ENCODE assay signal across 25 cellular contexts in the genomic region with DNA sequence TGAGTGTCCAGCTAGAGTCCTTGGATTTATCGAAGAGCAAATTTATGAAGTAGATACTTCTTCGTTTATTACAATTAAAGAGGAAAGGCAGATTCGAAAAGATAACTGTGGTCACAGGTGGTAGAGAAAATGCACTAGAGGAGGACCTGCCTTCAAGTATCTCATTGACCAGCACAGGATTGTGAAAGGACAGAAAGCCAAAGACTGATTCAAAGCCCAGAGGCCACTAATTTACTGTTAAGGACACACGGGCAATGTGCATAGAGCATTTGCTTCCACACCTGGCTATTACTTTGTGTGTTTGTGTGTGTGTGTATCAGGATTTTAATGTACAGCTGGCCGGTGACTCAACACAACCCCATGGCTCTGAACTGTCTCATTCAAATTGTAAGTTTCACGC.
"Had no signal": no experiment of that assay in that cellular context is flagged by ENCODE, and none has a peak within 500 bp of the region (broad histone marks: within the 10 kb centered on the region; RNA-seq: fewer than 3 reads in every experiment).

No MANE protein-coding gene starts in this region.

- H3K27ac ChIP-seq: KMS-11 had no signal

- H3K4me2 ChIP-seq: KMS-11 had no signal

- DNase-seq: activated CD4-positive, alpha-beta T cell treated with anti-CD3 and anti-CD28 coated beads, Interleukin-2, amount 10 ng/mL, durations not matched to agents 24 days and 14 days; activated CD4-positive, alpha-beta T cell treated with anti-CD3 and anti-CD28 coated beads, Interleukin-2, amount 50 U/mL, for 48 hours; activated CD4-positive, CD25-positive, alpha-beta regulatory T cell treated with anti-CD3 and anti-CD28 coated beads, Interleukin-2, amount 50 U/mL, for 72 hours; activated CD8-positive, alpha-beta memory T cell treated with anti-CD3 and anti-CD28 coated beads, Interleukin-2, amount 10 ng/mL, durations not matched to agents 7 days and 5 days; activated effector memory CD4-positive, alpha-beta T cell treated with anti-CD3 and anti-CD28 coated beads, Interleukin-2, amount 50 U/mL, for 16 hours; activated naive CD4-positive, alpha-beta T cell treated with Interleukin-2 at 50 U/mL for 16 hours; activated T-cell treated with anti-CD3 and anti-CD28 coated beads, Interleukin-2, amount 50 U/mL, for 24 hours; amygdala; MV-4-11; NCI-H1092 treated with DMSO at 0.1 percent for 48 hours; NCI-H1436 treated with DMSO at 0.1 percent for 48 hours; NCI-H187 treated with DMSO at 0.1 percent for 48 hours; NCI-H2081 treated with DMSO at 0.1 percent for 48 hours; NCI-H446 treated with DMSO at 0.1 percent for 48 hours; NCI-H524 treated with DMSO at 0.1 percent for 48 hours; NCI-H774; PC-3; SHP77 treated with DMSO at 0.1 percent for 48 hours had no signal

- H3K9ac ChIP-seq: KMS-11 had no signal

- H3K27ac Mint-ChIP-seq: activated CD4-positive, alpha-beta T cell treated with anti-CD3 and anti-CD28 coated beads, Interleukin-2, amount 10 ng/mL, durations not matched to agents 24 days and 14 days; activated CD8-positive, alpha-beta memory T cell treated with anti-CD3 and anti-CD28 coated beads, Interleukin-2, amount 10 ng/mL, durations not matched to agents 7 days and 5 days; activated naive CD8-positive, alpha-beta T cell; activated T-cell treated with anti-CD3 and anti-CD28 coated beads, Interleukin-2, amount 50 U/mL, for 24 hours; activated T-helper 1 cell treated with anti-CD3 and anti-CD28 coated beads, Interleukin-12 subunit alpha, Interleukin-12 subunit beta, Interleukin-2, Interleukin-4 antibody, amounts not matched to agents 30 ng/mL and 10 ng/mL and 1 ng/mL, durations not matched to agents 14 hours and 24 hours and 36 hours; T-helper 1 cell treated with Interleukin-12 subunit alpha and Interleukin-12 subunit beta and Interleukin-4 antibody, amounts not matched to agents 30 μg/mL and 1 μg/mL, for 36 hours had no signal

- H3K27me3 Mint-ChIP-seq: brain had no signal

- ATAC-seq: activated CD8-positive, alpha-beta memory T cell treated with anti-CD3 and anti-CD28 coated beads, Interleukin-2, amount 10 ng/mL, durations not matched to agents 7 days and 5 days; PC-3 had no signal

- H3K4me3 Mint-ChIP-seq: activated CD4-positive, alpha-beta T cell treated with anti-CD3 and anti-CD28 coated beads, Interleukin-2, amount 10 ng/mL, durations not matched to agents 24 days and 14 days; activated CD8-positive, alpha-beta memory T cell treated with anti-CD3 and anti-CD28 coated beads, Interleukin-2, amount 10 ng/mL, durations not matched to agents 7 days and 5 days; activated naive CD8-positive, alpha-beta T cell; activated T-cell treated with anti-CD3 and anti-CD28 coated beads, Interleukin-2, amount 50 U/mL, for 24 hours; activated T-helper 1 cell treated with anti-CD3 and anti-CD28 coated beads, Interleukin-12 subunit alpha, Interleukin-12 subunit beta, Interleukin-2, Interleukin-4 antibody, amounts not matched to agents 30 ng/mL and 10 ng/mL and 1 ng/mL, durations not matched to agents 14 hours and 24 hours and 36 hours; brain; central memory CD8-positive, alpha-beta T cell; T-helper 1 cell treated with Interleukin-12 subunit alpha and Interleukin-12 subunit beta and Interleukin-4 antibody, amounts not matched to agents 30 μg/mL and 1 μg/mL, for 36 hours had no signal

- FAIRE-seq: astrocyte had no signal

- H3K4me1 Mint-ChIP-seq: brain had no signal

- H3K36me3 Mint-ChIP-seq: activated CD8-positive, alpha-beta memory T cell treated with anti-CD3 and anti-CD28 coated beads, Interleukin-2, amount 10 ng/mL, durations not matched to agents 7 days and 5 days; activated naive CD8-positive, alpha-beta T cell had no signal

- H3K9me3 Mint-ChIP-seq: activated CD4-positive, alpha-beta T cell treated with anti-CD3 and anti-CD28 coated beads, Interleukin-2, amount 10 ng/mL, durations not matched to agents 24 days and 14 days; activated T-cell treated with anti-CD3 and anti-CD28 coated beads, Interleukin-2, amount 50 U/mL, for 24 hours; activated T-helper 1 cell treated with anti-CD3 and anti-CD28 coated beads, Interleukin-12 subunit alpha, Interleukin-12 subunit beta, Interleukin-2, Interleukin-4 antibody, amounts not matched to agents 30 ng/mL and 10 ng/mL and 1 ng/mL, durations not matched to agents 14 hours and 24 hours and 36 hours; brain; central memory CD8-positive, alpha-beta T cell; T-helper 1 cell treated with Interleukin-12 subunit alpha and Interleukin-12 subunit beta and Interleukin-4 antibody, amounts not matched to agents 30 μg/mL and 1 μg/mL, for 36 hours had no signal
